ENCODE assay signal across 8 cellular contexts in genomic region chr3:90092994-90093393, GRCh38.
DNase-seq lines count a peak whose midpoint lies in the region; ATAC-seq and TF ChIP-seq lines count a peak whose summit lies in the region.

No MANE protein-coding gene starts in this region.

- no peaks in the 10 kb centered on the region; the same call in 1 of the 2 replicates for H3K9me3 Mint-ChIP-seq in HFFc6

- H3K27me3 Mint-ChIP-seq in HFFc6 (ENCODE audit: insufficient read depth): no peaks in the 10 kb centered on the region

- no peak for ATAC-seq in GM18519 (IDR thresholded peaks at IDR 0.05; ENCODE audit: low FRiP score, unreplicated experiment)

- H3K4me3 Mint-ChIP-seq in HFFc6: no peak overlapping the region

- TF ChIP-seq CTCF in HFFc6 (IDR thresholded peaks at IDR 0.05): peak; percentile 67

- peaks cover 6% of the 10 kb centered on the region for H3K4me1 Mint-ChIP-seq in HFFc6 (ENCODE audit: low read depth)

- H3K36me3 Mint-ChIP-seq in HFFc6 (ENCODE audit: low read depth): no peaks in the 10 kb centered on the region

- no peak overlapping the region for H3K27ac Mint-ChIP-seq in HFFc6

- DNase-seq in Ammon's horn (ENCODE audit: low spot score) (peak; percentile 5), HFFc6 (peak; percentile 4), SKM-1 (lab: John Stamatoyannopoulos, UW; ENCODE audit: unreplicated experiment) (peak; percentile 2), kidney tubule cell (ENCODE audit: low spot score) (peak; percentile 25), DMS79 treated with DMSO at 0.1 percent for 48 hours (lab: John Stamatoyannopoulos, UW) (no peak), putamen (ENCODE audit: low spot score) (no peak), cortex of kidney (lab: John Stamatoyannopoulos, UW) (no peak)

Comparison
In these comparisons a context has a peak if more than half of its experiments do, and no peak if none do; other contexts are left out.
1. DNase-seq: peak in Ammon's horn (single experiment), HFFc6 (single experiment), SKM-1 (single experiment) and kidney tubule cell (single experiment); none in DMS79 treated with DMSO at 0.1 percent for 48 hours (single experiment), putamen (single experiment) and cortex of kidney (single experiment).